Comparison of ENCODE assay signal across 22 cellular contexts in genomic region chr2:215530191-215530968, GRCh38.
DNase-seq lines count a peak whose midpoint lies in the region; ATAC-seq and TF ChIP-seq lines count a peak whose summit lies in the region.
"Had no signal": no experiment of that assay in that cellular context is flagged by ENCODE, and none has a peak within 500 bp of the region (broad histone marks: within the 10 kb centered on the region; RNA-seq: fewer than 3 reads in every experiment).

No MANE protein-coding gene starts in this region.

- TF ChIP-seq CTCF in MCF 10A (IDR thresholded peaks at IDR 0.05; ENCODE audit: unreplicated experiment): no peak
- no peak for TF ChIP-seq CTCF in breast epithelium (IDR thresholded peaks at IDR 0.05)
- no peak for TF ChIP-seq CTCF in fibroblast of pulmonary artery (IDR thresholded peaks at IDR 0.05; ENCODE audit: low read length, missing control alignments)
- TF ChIP-seq CTCF in thoracic aorta (IDR thresholded peaks at IDR 0.05): no peak
- TF ChIP-seq CTCF in CD4-positive, alpha-beta T cell (IDR thresholded peaks at IDR 0.05): no peak

- H3K27me3 ChIP-seq in breast epithelium: no peaks in the 10 kb centered on the region
- H3K27me3 ChIP-seq in thoracic aorta (replicated peaks; ENCODE audit: insufficient read depth): no peaks in the 10 kb centered on the region
- H3K27me3 ChIP-seq in CD4-positive, alpha-beta T cell (ENCODE audit: control insufficient read depth, insufficient read depth, low read length): no peaks in the 10 kb centered on the region

- peak overlapping the region; percentile 63 for H3K27ac Mint-ChIP-seq in MCF 10A (ENCODE audit: low read depth, unreplicated experiment)
- H3K27ac Mint-ChIP-seq in CD4-positive, alpha-beta T cell: no peak overlapping the region
- H3K27ac Mint-ChIP-seq: activated CD4-positive, alpha-beta memory T cell treated with anti-CD3 and anti-CD28 coated beads for 36 hours; activated T-helper 1 cell treated with anti-CD3 and anti-CD28 coated beads, Interleukin-12 subunit alpha, Interleukin-12 subunit beta, Interleukin-2, Interleukin-4 antibody, amounts not matched to agents 30 ng/mL and 10 ng/mL and 1 ng/mL, durations not matched to agents 14 hours and 24 hours and 36 hours; naive thymus-derived CD8-positive, alpha-beta T cell had no signal

- H3K36me3 ChIP-seq in breast epithelium (no peaks in the 10 kb centered on the region), thoracic aorta (no peaks in the 10 kb centered on the region)

- H3K36me3 Mint-ChIP-seq in MCF 10A (ENCODE audit: insufficient read depth, unreplicated experiment): no peaks in the 10 kb centered on the region
- no peaks in the 10 kb centered on the region for H3K36me3 Mint-ChIP-seq in CD4-positive, alpha-beta T cell (ENCODE audit: low read depth)
- H3K36me3 Mint-ChIP-seq: activated CD4-positive, alpha-beta memory T cell treated with anti-CD3 and anti-CD28 coated beads for 36 hours; CD4-positive, alpha-beta memory T cell had no signal

- H3K9me3 ChIP-seq in breast epithelium: peaks cover 12 to 13% of the 10 kb centered on the region in 2 donors
- H3K9me3 ChIP-seq in thoracic aorta: peaks cover 5% of the 10 kb centered on the region
- no peaks in the 10 kb centered on the region for H3K9me3 ChIP-seq in CD4-positive, alpha-beta T cell (ENCODE audit: control insufficient read depth, low read length)

- CTCF ChIA-PET in MCF 10A (lab: Yijun Ruan, JAX): no interaction called here
- CTCF ChIA-PET in CD4-positive, alpha-beta T cell (lab: Charles Lee): no interaction called here

- peaks cover 37% of the 10 kb centered on the region for H3K4me1 Mint-ChIP-seq in MCF 10A (ENCODE audit: insufficient read depth, unreplicated experiment)
- no peaks in the 10 kb centered on the region for H3K4me1 Mint-ChIP-seq in CD4-positive, alpha-beta T cell (ENCODE audit: low read depth)
- H3K4me1 Mint-ChIP-seq: CD4-positive, alpha-beta memory T cell; naive thymus-derived CD8-positive, alpha-beta T cell had no signal

- intact Hi-C loops in MCF 10A (cut with micrococcal nuclease): no loop called here
- intact Hi-C loops in breast epithelium (cut with DNase I; ENCODE audit: low total_unique reads): no loop called here
- intact Hi-C loops in CD4-positive, alpha-beta T cell (cut with DNase I, micrococcal nuclease): no loop called here

- no peak for TF ChIP-seq POLR2A in breast epithelium (IDR thresholded peaks at IDR 0.05)

- H3K9me3 Mint-ChIP-seq in MCF 10A (ENCODE audit: unreplicated experiment): peaks cover 22% of the 10 kb centered on the region
- peaks cover 6% of the 10 kb centered on the region for H3K9me3 Mint-ChIP-seq in CD4-positive, alpha-beta T cell
- H3K9me3 Mint-ChIP-seq: activated T-helper 1 cell treated with anti-CD3 and anti-CD28 coated beads, Interleukin-12 subunit alpha, Interleukin-12 subunit beta, Interleukin-2, Interleukin-4 antibody, amounts not matched to agents 30 ng/mL and 10 ng/mL and 1 ng/mL, durations not matched to agents 14 hours and 24 hours and 36 hours had no signal

- no peak overlapping the region for H3K4me3 ChIP-seq in breast epithelium
- H3K4me3 ChIP-seq in fibroblast of pulmonary artery (replicated peaks; ENCODE audit: low read depth, low read length): no peak overlapping the region
- H3K4me3 ChIP-seq in thoracic aorta: no peak overlapping the region

- H3K4me1 ChIP-seq in breast epithelium (no peaks in the 10 kb centered on the region), thoracic aorta (ENCODE audit: control insufficient read depth in 1 of 2, low read depth in 2 of 2) (peaks cover 5 to 42% of the 10 kb centered on the region in 2 donors)

- no peak overlapping the region for H3K4me3 Mint-ChIP-seq in MCF 10A (ENCODE audit: unreplicated experiment)
- no peak overlapping the region for H3K4me3 Mint-ChIP-seq in CD4-positive, alpha-beta T cell
- H3K4me3 Mint-ChIP-seq: activated CD4-positive, alpha-beta memory T cell treated with anti-CD3 and anti-CD28 coated beads for 36 hours; activated T-helper 1 cell treated with anti-CD3 and anti-CD28 coated beads, Interleukin-12 subunit alpha, Interleukin-12 subunit beta, Interleukin-2, Interleukin-4 antibody, amounts not matched to agents 30 ng/mL and 10 ng/mL and 1 ng/mL, durations not matched to agents 14 hours and 24 hours and 36 hours; CD4-positive, alpha-beta memory T cell; naive thymus-derived CD8-positive, alpha-beta T cell had no signal

- H3K27ac ChIP-seq in breast epithelium (no peak overlapping the region), thoracic aorta (peak overlapping the region; percentile 65 to 77)
- H3K27ac ChIP-seq in CD4-positive, alpha-beta T cell (ENCODE audit: low read depth, low read length): no peak overlapping the region

- H3K27me3 Mint-ChIP-seq in MCF 10A (ENCODE audit: insufficient read depth, unreplicated experiment): no peaks in the 10 kb centered on the region
- H3K27me3 Mint-ChIP-seq in CD4-positive, alpha-beta T cell: peaks cover 12% of the 10 kb centered on the region
- H3K27me3 Mint-ChIP-seq: CD4-positive, alpha-beta memory T cell had no signal

- POLR2A ChIA-PET in MCF 10A (lab: Yijun Ruan, JAX): interaction anchor here (0.7 kb wide), 1 partner anchor 72 kb away, joined by 5 read pairs; no protein-coding TSS in a partner anchor
- POLR2A ChIA-PET in CD4-positive, alpha-beta T cell (lab: Charles Lee): no interaction called here

- ATAC-seq in thoracic aorta (ENCODE audit: insufficient number of reproducible peaks, low FRiP score, low read depth): no peak
- ATAC-seq in CD4-positive, alpha-beta T cell (ENCODE audit: poor library complexity): no peak
- ATAC-seq in HG02610 (IDR thresholded peaks at IDR 0.05; ENCODE audit: unreplicated experiment): no peak
- ATAC-seq: naive thymus-derived CD8-positive, alpha-beta T cell; Right ventricle myocardium inferior; sciatic nerve had no signal

- BruUV-seq in MCF 10A (replicated peaks; lab: Mats Ljungman, UMichigan): no TSS peak

- DNase-seq in MCF 10A (ENCODE audit: unreplicated experiment) (peak; percentile 58), breast epithelium (ENCODE audit: low spot score in 2 of 2) (no peak), amniotic epithelial cell (ENCODE audit: low read depth) (peak; percentile 36), fibroblast of pulmonary artery (ENCODE audit: low read depth) (peak; percentile 43), thoracic aorta (ENCODE audit: low spot score) (no peak), activated gamma-delta T cell (lab: John Stamatoyannopoulos, UW) (no peak)
- DNase-seq in CD4-positive, alpha-beta T cell: no peak
- DNase-seq: 8988T; activated CD4-positive, alpha-beta memory T cell treated with anti-CD3 and anti-CD28 coated beads for 36 hours; anterior cingulate cortex; CD4-positive, alpha-beta memory T cell; effector CD8-positive, alpha-beta T cell; glutamatergic neuron; Karpas-422; naive thymus-derived CD8-positive, alpha-beta T cell; NCI-H1694 treated with DMSO at 0.1 percent for 48 hours; NCI-H69; stimulated activated naive CD4-positive, alpha-beta T cell treated with Interleukin-2 at 50 U/mL for 16 hours had no signal

Comparison
In these comparisons a context has a peak if more than half of its experiments do, and no peak if none do; other contexts are left out.
1. DNase-seq: peak in MCF 10A (single experiment), amniotic epithelial cell (single experiment) and fibroblast of pulmonary artery (single experiment); none in breast epithelium (0 of 2), thoracic aorta (single experiment), activated gamma-delta T cell (single experiment) and CD4-positive, alpha-beta T cell (0 of 10).
2. H3K27ac ChIP-seq: peak in thoracic aorta (2 of 2); none in breast epithelium (0 of 2) and CD4-positive, alpha-beta T cell (single experiment).